24 cellular contexts compared by ENCODE assay signal in the genomic region with DNA sequence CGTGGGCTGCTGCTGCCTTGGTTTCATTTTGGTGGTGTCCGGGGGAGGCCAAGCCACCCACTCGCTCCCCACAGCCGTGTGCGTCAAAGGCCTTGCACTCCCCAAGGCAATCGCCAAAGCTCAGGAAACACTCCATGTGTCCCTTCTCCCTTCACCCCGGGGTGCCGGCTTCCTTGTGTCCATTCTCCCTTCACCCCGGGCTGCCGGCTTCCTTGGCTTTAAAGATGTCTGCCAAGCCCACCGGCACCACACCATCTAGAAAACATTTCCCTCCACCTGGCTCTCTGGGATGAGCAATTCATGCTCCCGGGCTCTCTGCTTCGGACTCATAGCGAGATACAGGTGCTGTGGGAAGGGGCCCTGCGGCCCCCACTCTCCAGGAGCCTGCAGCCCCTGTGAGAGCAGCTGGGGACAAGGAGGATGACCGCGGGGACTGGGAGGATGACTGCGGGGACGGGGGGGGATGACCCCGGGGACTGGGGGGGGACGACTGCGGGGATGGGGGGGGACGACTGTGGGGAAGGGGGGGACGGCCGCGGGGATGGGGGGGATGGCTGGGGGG.
"Had no signal": no experiment of that assay in that cellular context is flagged by ENCODE, and none has a peak within 500 bp of the region (broad histone marks: within the 10 kb centered on the region; RNA-seq: fewer than 3 reads in every experiment).

No MANE protein-coding gene starts in this region.

- H3K36me3 Mint-ChIP-seq: activated naive CD4-positive, alpha-beta T cell treated with anti-CD3 and anti-CD28 coated beads, Interleukin-2, amount 50 U/mL, for 72 hours; immature natural killer cell; naive B cell; stimulated activated memory B cell treated with anti-CD40 and anti-IgM and Interleukin-4, amounts not matched to agents 10 μg/mL and 1 μg/mL and 100 μg/mL, for 72 hours had no signal

- H3K27me3 Mint-ChIP-seq: activated CD4-positive, alpha-beta T cell treated with anti-CD3 and anti-CD28 coated beads, Interleukin-2, amount 10 ng/mL, durations not matched to agents 7 days and 5 days; dendritic cell treated with granulocyte-macrophage colony-stimulating factor and Interleukin-4, amounts not matched to agents 40 ng/mL and 50 ng/mL, for 4 days; naive B cell; stimulated activated memory B cell treated with anti-CD40 and anti-IgM and Interleukin-4, amounts not matched to agents 10 μg/mL and 1 μg/mL and 100 μg/mL, for 72 hours had no signal

- H3K27ac Mint-ChIP-seq: activated CD4-positive, alpha-beta T cell treated with anti-CD3 and anti-CD28 coated beads, Interleukin-2, amount 10 ng/mL, durations not matched to agents 7 days and 5 days; activated CD8-positive, alpha-beta T cell treated with anti-CD3 and anti-CD28 coated beads, Interleukin-2, amount 10 ng/mL, durations not matched to agents 7 days and 5 days; activated naive CD4-positive, alpha-beta T cell treated with anti-CD3 and anti-CD28 coated beads, Interleukin-2, amount 50 U/mL, for 72 hours; activated T-cell treated with anti-CD3 and anti-CD28 coated beads, Interleukin-2, amount 50 U/mL, for 72 hours; dendritic cell treated with granulocyte-macrophage colony-stimulating factor and Interleukin-4, amounts not matched to agents 40 ng/mL and 50 ng/mL, for 4 days; immature natural killer cell; stimulated activated memory B cell treated with anti-CD40 and anti-IgM and Interleukin-4, amounts not matched to agents 10 μg/mL and 1 μg/mL and 100 μg/mL, for 72 hours had no signal

- H3K4me1 ChIP-seq: adrenal gland, left ventricle myocardium inferior, pancreas, right lobe of liver, transverse colon, uterus had no signal

- H3K4me3 Mint-ChIP-seq: activated CD4-positive, alpha-beta T cell treated with anti-CD3 and anti-CD28 coated beads, Interleukin-2, amount 10 ng/mL, durations not matched to agents 7 days and 5 days; activated CD8-positive, alpha-beta T cell treated with anti-CD3 and anti-CD28 coated beads, Interleukin-2, amount 10 ng/mL, durations not matched to agents 7 days and 5 days; activated T-cell treated with anti-CD3 and anti-CD28 coated beads, Interleukin-2, amount 50 U/mL, for 72 hours; dendritic cell treated with granulocyte-macrophage colony-stimulating factor and Interleukin-4, amounts not matched to agents 40 ng/mL and 50 ng/mL, for 4 days; stimulated activated memory B cell treated with anti-CD40 and anti-IgM and Interleukin-4, amounts not matched to agents 10 μg/mL and 1 μg/mL and 100 μg/mL, for 72 hours had no signal

- H3K27ac ChIP-seq: adrenal gland, cardiac muscle cell, esophagus squamous epithelium, left ventricle myocardium inferior, pancreas, right lobe of liver, transverse colon, uterus had no signal

- H3K36me3 ChIP-seq: adrenal gland, cardiac muscle cell, esophagus squamous epithelium, left ventricle myocardium inferior, pancreas, right lobe of liver, transverse colon, uterus had no signal

- ATAC-seq: activated CD4-positive, CD25-positive, alpha-beta regulatory T cell treated with anti-CD3 and anti-CD28 coated beads, Interleukin-2, amount 50 U/mL, for 24 hours; activated naive CD4-positive, alpha-beta T cell treated with anti-CD3 and anti-CD28 coated beads, Interleukin-2, amount 50 U/mL, for 72 hours; activated T-cell treated with anti-CD3 and anti-CD28 coated beads, Interleukin-2, amount 50 U/mL, for 72 hours; pancreas; right lobe of liver; stimulated activated memory B cell treated with anti-CD40 and anti-IgM and Interleukin-4, amounts not matched to agents 10 μg/mL and 1 μg/mL and 100 μg/mL, for 72 hours had no signal

- H3K4me3 ChIP-seq: adrenal gland, cardiac muscle cell, esophagus squamous epithelium, left ventricle myocardium inferior, pancreas, right lobe of liver, transverse colon, uterus had no signal

- DNase-seq: activated CD4-positive, alpha-beta T cell treated with anti-CD3 and anti-CD28 coated beads, Interleukin-2, amount 10 ng/mL, durations not matched to agents 7 days and 5 days; activated CD8-positive, alpha-beta memory T cell treated with anti-CD3 and anti-CD28 coated beads, Interleukin-2, amount 50 U/mL, for 48 hours; activated CD8-positive, alpha-beta T cell treated with anti-CD3 and anti-CD28 coated beads, Interleukin-2, amount 10 ng/mL, durations not matched to agents 7 days and 5 days; activated effector memory CD4-positive, alpha-beta T cell treated with anti-CD3 and anti-CD28 coated beads, Interleukin-2, amount 50 U/mL, for 16 hours; activated T-cell treated with anti-CD3 and anti-CD28 coated beads, Interleukin-2, amount 50 U/mL, for 72 hours; effector CD8-positive, alpha-beta T cell; esophagus squamous epithelium; immature natural killer cell; kidney glomerular epithelial cell; left ventricle myocardium inferior; naive B cell; right lobe of liver; stimulated activated CD4-positive, alpha-beta T cell treated with anti-CD3 and anti-CD28 coated beads, Interleukin-4, amount 100 ng/mL, for 4 hours; T-helper 1 cell; T1000; transverse colon; uterus had no signal

- H3K9me3 ChIP-seq: adrenal gland, esophagus squamous epithelium, left ventricle myocardium inferior, pancreas, right lobe of liver, transverse colon, uterus had no signal

- H3K9me3 Mint-ChIP-seq: activated CD4-positive, alpha-beta T cell treated with anti-CD3 and anti-CD28 coated beads, Interleukin-2, amount 10 ng/mL, durations not matched to agents 7 days and 5 days; activated naive CD4-positive, alpha-beta T cell treated with anti-CD3 and anti-CD28 coated beads, Interleukin-2, amount 50 U/mL, for 72 hours; activated T-cell treated with anti-CD3 and anti-CD28 coated beads, Interleukin-2, amount 50 U/mL, for 72 hours; dendritic cell treated with granulocyte-macrophage colony-stimulating factor and Interleukin-4, amounts not matched to agents 40 ng/mL and 50 ng/mL, for 4 days; immature natural killer cell; naive B cell; stimulated activated memory B cell treated with anti-CD40 and anti-IgM and Interleukin-4, amounts not matched to agents 10 μg/mL and 1 μg/mL and 100 μg/mL, for 72 hours had no signal

- H3K27me3 ChIP-seq: adrenal gland, cardiac muscle cell, pancreas, right lobe of liver, transverse colon, uterus had no signal
